15 cellular contexts compared by ENCODE assay signal in the genomic region with DNA sequence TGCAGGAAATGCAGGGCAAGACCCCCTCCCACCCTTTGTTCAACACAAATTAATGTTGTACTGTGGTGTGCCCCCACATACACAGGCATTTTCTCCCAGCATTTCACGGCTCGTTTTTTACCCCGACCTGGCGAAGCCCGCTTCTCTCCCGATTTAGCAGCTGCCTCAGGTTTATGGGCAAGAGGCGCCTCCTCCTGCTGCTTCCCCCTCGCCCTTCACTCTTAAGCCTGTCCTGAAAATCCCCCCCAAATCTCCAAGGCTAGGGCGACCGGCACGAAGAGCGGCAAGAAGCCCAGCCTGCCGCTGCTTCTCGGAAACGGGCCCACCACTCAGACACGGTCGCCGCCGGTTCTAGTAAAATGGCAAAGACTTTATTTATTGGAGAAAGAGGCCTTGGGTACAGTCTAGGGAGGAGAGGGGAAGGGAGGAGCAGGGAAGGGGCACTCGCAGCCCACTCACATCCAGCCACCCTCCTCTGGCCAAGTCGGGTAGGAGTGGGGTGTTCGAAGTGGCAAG. TPM values are rescaled to one million over a fixed set of nuclear protein-coding genes. Genes with fewer than 3 reads are reported as not detected.
DNase-seq lines count a peak whose midpoint lies in the region; ATAC-seq and TF ChIP-seq lines count a peak whose summit lies in the region.
"Had no signal": no experiment of that assay in that cellular context is flagged by ENCODE, and none has a peak within 500 bp of the region (broad histone marks: within the 10 kb centered on the region; RNA-seq: fewer than 3 reads in every experiment).

No MANE protein-coding gene starts in this region.

- H3K9me3 ChIP-seq in mammary epithelial cell (replicated peaks; ENCODE audit: insufficient read depth, low read length) = peaks cover 6% of the 10 kb centered on the region
- no peaks in the 10 kb centered on the region for H3K9me3 ChIP-seq in ascending aorta
- H3K9me3 ChIP-seq in suprapubic skin = no peaks in the 10 kb centered on the region
- H3K9me3 ChIP-seq: heart left ventricle had no signal

- H3K4me3 ChIP-seq in mammary epithelial cell (replicated peaks in 1 of 3; ENCODE audit: insufficient read depth in 1 of 3, low read depth in 2 of 3, low read length in 3 of 3) = no peak overlapping the region
- peak overlapping the region; percentile 29 to 31 for H3K4me3 ChIP-seq in ascending aorta
- H3K4me3 ChIP-seq in suprapubic skin = peak overlapping the region; percentile 32

- peak overlapping the region; percentile 52 for H3K27ac Mint-ChIP-seq in MCF 10A (ENCODE audit: low read depth, unreplicated experiment)
- H3K27ac Mint-ChIP-seq in naive thymus-derived CD8-positive, alpha-beta T cell = no peak overlapping the region
- H3K27ac Mint-ChIP-seq: activated CD8-positive, alpha-beta memory T cell treated with anti-CD3 and anti-CD28 coated beads, Interleukin-2, amount 10 ng/mL, durations not matched to agents 7 days and 5 days had no signal

- no peak overlapping the region for H3K4me3 Mint-ChIP-seq in MCF 10A (ENCODE audit: unreplicated experiment)
- H3K4me3 Mint-ChIP-seq in naive thymus-derived CD8-positive, alpha-beta T cell = peak overlapping the region; percentile 68 to 90 (median 81)

- H3K79me2 ChIP-seq in mammary epithelial cell (ENCODE audit: insufficient read depth, low read length) = no peaks in the 10 kb centered on the region
- H3K79me2 ChIP-seq: parathyroid adenoma had no signal

- H2AFZ ChIP-seq in mammary epithelial cell (ENCODE audit: low read depth, low read length) = no peak overlapping the region

- 37% methylated on average over 20 of the region's 22 CpGs for WGBS in mammary epithelial cell (ENCODE audit: low coverage, missing lambda C conversion rate)
- 26% methylated on average over 22 of the region's 22 CpGs for WGBS in suprapubic skin

- no peak overlapping the region for H3K9ac ChIP-seq in mammary epithelial cell (ENCODE audit: insufficient read depth, low read length)
- H3K9ac ChIP-seq: parathyroid adenoma had no signal

- no peak overlapping the region for H3K27ac ChIP-seq in mammary epithelial cell (ENCODE audit: insufficient read depth, low read depth, low read length)
- H3K27ac ChIP-seq in ascending aorta = no peak overlapping the region
- no peak overlapping the region for H3K27ac ChIP-seq in suprapubic skin
- H3K27ac ChIP-seq: heart left ventricle, parathyroid adenoma had no signal

- H3K36me3 ChIP-seq in mammary epithelial cell (ENCODE audit: insufficient read depth, low read length) = no peaks in the 10 kb centered on the region
- H3K36me3 ChIP-seq in ascending aorta = no peaks in the 10 kb centered on the region
- H3K36me3 ChIP-seq in suprapubic skin = no peaks in the 10 kb centered on the region
- H3K36me3 ChIP-seq: heart left ventricle had no signal

- H3K27me3 ChIP-seq in mammary epithelial cell (ENCODE audit: insufficient read depth, low read length) (peaks cover 64% of the 10 kb centered on the region), ascending aorta (peaks cover 63% of the 10 kb centered on the region), suprapubic skin (peaks cover 100% of the 10 kb centered on the region)

- H3K4me1 ChIP-seq in mammary epithelial cell (ENCODE audit: insufficient read depth, low read length) = peaks cover 44% of the 10 kb centered on the region
- H3K4me1 ChIP-seq in ascending aorta = peaks cover 15 to 50% of the 10 kb centered on the region in 2 donors
- H3K4me1 ChIP-seq in suprapubic skin = peaks cover 93% of the 10 kb centered on the region

- no peaks in the 10 kb centered on the region for H4K20me1 ChIP-seq in mammary epithelial cell (ENCODE audit: insufficient read depth, low read length)

- peaks cover 55% of the 10 kb centered on the region for H3K27me3 Mint-ChIP-seq in MCF 10A (ENCODE audit: insufficient read depth, unreplicated experiment)
- peaks cover 42 to 92% (median 65%) of the 10 kb centered on the region in 5 donors for H3K27me3 Mint-ChIP-seq in naive thymus-derived CD8-positive, alpha-beta T cell

- H3K4me1 Mint-ChIP-seq in MCF 10A (ENCODE audit: insufficient read depth, unreplicated experiment) = peaks cover 24% of the 10 kb centered on the region
- H3K4me1 Mint-ChIP-seq in naive thymus-derived CD8-positive, alpha-beta T cell = peaks cover 26 to 71% (median 50%) of the 10 kb centered on the region in 4 donors

- H3K9me3 Mint-ChIP-seq in MCF 10A (ENCODE audit: unreplicated experiment) = no peaks in the 10 kb centered on the region
- H3K9me3 Mint-ChIP-seq in naive thymus-derived CD8-positive, alpha-beta T cell = peaks cover 0 to 2% (median 0%) of the 10 kb centered on the region in 9 donors

- in situ Hi-C loops in mammary epithelial cell (cut with MboI; ENCODE audit: low sequenced_read_pairs in 2 of 2) = no loop called here

- dilution Hi-C loops in mammary epithelial cell (cut with HindIII; ENCODE audit: low sequenced_read_pairs) = no loop called here

- POLR2A ChIA-PET in MCF 10A (lab: Yijun Ruan, JAX) = interaction anchor here (1.1 kb wide), 1 partner anchor 14 kb away, joined by 3 read pairs; no protein-coding TSS in a partner anchor
- POLR2A ChIA-PET in naive thymus-derived CD8-positive, alpha-beta T cell (lab: Charles Lee) = no interaction called here

- DNase-seq in MCF 10A (ENCODE audit: unreplicated experiment) (no peak), mammary epithelial cell (no peak), ascending aorta (ENCODE audit: low spot score in 2 of 2) (no peak), suprapubic skin (ENCODE audit: low spot score in 2 of 2) (no peak), NCI-H1417 (lab: John Stamatoyannopoulos, UW) (no peak), DMS114 treated with DMSO at 0.1 percent for 48 hours (lab: John Stamatoyannopoulos, UW; ENCODE audit: unreplicated experiment) (no peak), NCI-H1436 (lab: John Stamatoyannopoulos, UW) (no peak)
- DNase-seq in naive thymus-derived CD8-positive, alpha-beta T cell = no peak
- DNase-seq: activated CD8-positive, alpha-beta memory T cell treated with anti-CD3 and anti-CD28 coated beads, Interleukin-2, amount 10 ng/mL, durations not matched to agents 7 days and 5 days; GOT3; heart left ventricle; OCI-M1; stimulated activated CD4-positive, alpha-beta T cell treated with anti-CD3 and anti-CD28 coated beads, Interleukin-1b, Interleukin-23, amount 100 ng/mL, for 48 hours had no signal

- ATAC-seq in naive thymus-derived CD8-positive, alpha-beta T cell = no peak
- ATAC-seq: activated CD8-positive, alpha-beta memory T cell treated with anti-CD3 and anti-CD28 coated beads, Interleukin-2, amount 10 ng/mL, durations not matched to agents 7 days and 5 days; heart left ventricle had no signal

- TF ChIP-seq CTCF in MCF 10A (IDR thresholded peaks at IDR 0.05; ENCODE audit: unreplicated experiment) (no peak), mammary epithelial cell (conservative IDR thresholded peaks at IDR 0.05 in 1 of 2, IDR thresholded peaks at IDR 0.05 in 1 of 2; ENCODE audit: extremely low read depth in 1 of 2, insufficient read depth in 1 of 2, low read depth in 1 of 2, low read length in 2 of 2) (no peak), ascending aorta (IDR thresholded peaks at IDR 0.05) (no peak), suprapubic skin (IDR thresholded peaks at IDR 0.05) (no peak)

- CTCF ChIA-PET in MCF 10A (lab: Yijun Ruan, JAX) (no interaction called here), mammary epithelial cell (lab: Charles Lee; ENCODE audit: low non-redundant PET) (no interaction called here)

- TF ChIP-seq POLR2A in suprapubic skin (IDR thresholded peaks at IDR 0.05) = no peak

- no TSS peak for BruUV-seq in MCF 10A (replicated peaks; lab: Mats Ljungman, UMichigan)
- BruUV-seq in mammary epithelial cell (replicated peaks; lab: Mats Ljungman, UMichigan) = no TSS peak

- H3K36me3 Mint-ChIP-seq in MCF 10A (ENCODE audit: insufficient read depth, unreplicated experiment) = no peaks in the 10 kb centered on the region
- H3K36me3 Mint-ChIP-seq in naive thymus-derived CD8-positive, alpha-beta T cell = peaks cover 0 to 4% (median 3%) of the 10 kb centered on the region in 3 donors

- TF ChIP-seq EP300 in suprapubic skin (IDR thresholded peaks at IDR 0.05) = no peak

- intact Hi-C loops in MCF 10A (cut with micrococcal nuclease) (no loop called here), mammary epithelial cell (cut with micrococcal nuclease) (no loop called here), ascending aorta (cut with DNase I) (no loop called here)

- no peak overlapping the region for H3K4me2 ChIP-seq in mammary epithelial cell (ENCODE audit: insufficient read depth, low read depth, low read length)

RNA-seq across cellular contexts. Expression of gene LBX1, which starts 3.4 kb away (rescaled TPM):
- total RNA-seq in MCF 10A (2022) = not detected in 2 replicates
- not detected for total RNA-seq in mammary epithelial cell
- not detected for polyA plus RNA-seq in mammary epithelial cell
- polyA minus RNA-seq in mammary epithelial cell = not detected
- total RNA-seq in ascending aorta = not detected
- total RNA-seq in naive thymus-derived CD8-positive, alpha-beta T cell = not detected
- not detected for polyA plus RNA-seq in naive thymus-derived CD8-positive, alpha-beta T cell
- total RNA-seq in suprapubic skin = not detected
- total RNA-seq: activated CD8-positive, alpha-beta memory T cell treated with anti-CD3 and anti-CD28 coated beads, Interleukin-2, amount 10 ng/mL, durations not matched to agents 7 days and 5 days; liver had no signal
- polyA plus RNA-seq: heart left ventricle, liver had no signal

Comparison
In these comparisons a context has a peak if more than half of its experiments do, and no peak if none do; other contexts are left out.
1. H3K4me3 ChIP-seq: peak in ascending aorta (2 of 2) and suprapubic skin (single experiment); none in mammary epithelial cell (0 of 3).